Comparison of ENCODE assay signal across 21 cellular contexts in the genomic region with DNA sequence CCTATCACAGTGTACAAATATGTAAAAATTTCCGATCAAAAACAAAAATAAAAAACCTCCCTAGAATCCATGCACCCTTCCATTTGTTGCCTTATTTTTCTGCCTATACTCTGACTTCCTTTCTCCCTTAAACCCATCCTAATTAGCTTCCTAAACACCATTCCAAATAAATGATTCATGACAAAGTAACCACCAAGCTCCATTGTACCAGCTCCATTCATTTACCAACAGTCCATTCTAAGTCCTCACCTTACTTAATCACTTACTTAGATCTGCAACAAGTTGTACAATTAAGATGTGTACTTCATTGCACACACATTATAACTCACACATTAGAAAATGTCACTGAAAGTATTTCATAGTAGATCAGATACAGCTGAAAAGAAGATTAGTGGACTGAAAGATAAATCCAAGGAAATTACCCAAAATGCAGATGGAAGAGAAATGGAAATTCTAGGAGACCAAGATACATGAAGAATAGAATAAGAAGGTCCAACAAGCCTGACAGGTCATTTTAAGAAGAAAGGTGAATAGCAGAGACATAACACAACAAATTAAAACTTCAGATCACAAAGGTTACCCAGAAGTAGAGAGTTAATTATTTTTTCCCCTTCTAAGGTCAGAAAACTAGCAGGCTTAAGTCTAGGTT.
DNase-seq lines count a peak whose midpoint lies in the region; ATAC-seq and TF ChIP-seq lines count a peak whose summit lies in the region.
"Had no signal": no experiment of that assay in that cellular context is flagged by ENCODE, and none has a peak within 500 bp of the region (broad histone marks: within the 10 kb centered on the region; RNA-seq: fewer than 3 reads in every experiment).

No MANE protein-coding gene starts in this region.

- no peak overlapping the region for H3K9ac ChIP-seq in SK-N-SH
- H3K9ac ChIP-seq: KMS-11 had no signal

- no peaks in the 10 kb centered on the region for H3K27me3 ChIP-seq in SK-N-SH (ENCODE audit: insufficient read depth)

- H3F3A ChIP-seq in SK-N-SH (replicated peaks; ENCODE audit: insufficient read depth) = peaks cover 3% of the 10 kb centered on the region

- no peaks in the 10 kb centered on the region for H4K20me1 ChIP-seq in SK-N-SH (ENCODE audit: insufficient read depth)

- ATAC-seq in SK-N-SH treated with all-trans-retinoic acid at 6 μM for 48 hours = no peak
- no peak for ATAC-seq in HG02852 (IDR thresholded peaks at IDR 0.05; ENCODE audit: unreplicated experiment)
- ATAC-seq: GM23338 had no signal

- no peak for TF ChIP-seq EP300 in SK-N-SH (IDR thresholded peaks at IDR 0.05; ENCODE audit: borderline replicate concordance in 1 of 2, low read depth in 1 of 2, low read length in 1 of 2)

- TF ChIP-seq RAD21 in SK-N-SH (IDR thresholded peaks at IDR 0.05; ENCODE audit: low read length) = no peak

- POLR2A ChIA-PET in SK-N-SH (lab: Yijun Ruan, JAX) = no interaction called here

- H3K27ac ChIP-seq in SK-N-SH (ENCODE audit: low read depth in 2 of 2, low read length in 1 of 2) = no peak overlapping the region
- H3K27ac ChIP-seq: 22Rv1, C4-2B, KMS-11 had no signal

- DNase-seq in SK-N-SH (no peak), SW480 (ENCODE audit: low spot score) (peak; percentile 1), epithelial cell of esophagus (ENCODE audit: low read depth) (peak; percentile 70), NAMALWA (ENCODE audit: low spot score) (no peak), superior temporal gyrus (ENCODE audit: extremely low spot score) (no peak), DMS 273 treated with DMSO at 0.1 percent for 48 hours (lab: John Stamatoyannopoulos, UW) (no peak)
- DNase-seq: AML-193, GF-D8, HCEC 1CT, NCI-H1417 treated with DMSO at 0.1 percent for 48 hours, NCI-H187 treated with DMSO at 0.1 percent for 48 hours, NCI-H2227 treated with DMSO at 0.1 percent for 48 hours, NCI-H510A treated with DMSO at 0.1 percent for 48 hours, NCI-H774, SIG-M5 had no signal

- H3K79me2 ChIP-seq in SK-N-SH (ENCODE audit: insufficient read depth) = no peaks in the 10 kb centered on the region; the same call in 1 of the 2 replicates

- no peak for TF ChIP-seq CTCF in SK-N-SH (IDR thresholded peaks at IDR 0.05)
- no peak for TF ChIP-seq CTCF in epithelial cell of esophagus (IDR thresholded peaks at IDR 0.05; ENCODE audit: insufficient read depth, low read depth, low read length, missing control alignments)

- peaks cover 12% of the 10 kb centered on the region; the same call in 1 of the 2 replicates for H3K9me3 ChIP-seq in SK-N-SH

- WGBS in SK-N-SH (ENCODE audit: low lambda C conversion rate) = 96% methylated on average over 1 of the region's 1 CpG

- H2AFZ ChIP-seq in SK-N-SH (ENCODE audit: low read depth) = no peak overlapping the region
- H2AFZ ChIP-seq: GM23338 had no signal

- no peaks in the 10 kb centered on the region for H3K4me1 ChIP-seq in SK-N-SH (ENCODE audit: control insufficient read depth in 1 of 2, insufficient read depth in 2 of 2, low read depth in 1 of 2, low read length in 1 of 2)

- no peak overlapping the region for H3K4me2 ChIP-seq in SK-N-SH
- H3K4me2 ChIP-seq: GM23338, KMS-11 had no signal

- CTCF ChIA-PET in SK-N-SH (lab: Yijun Ruan, JAX) = no interaction called here

- peaks cover 0 to 18% of the 10 kb centered on the region in 2 experiments for H3K36me3 ChIP-seq in SK-N-SH (replicated peaks in 1 of 2; ENCODE audit: control insufficient read depth in 1 of 2, insufficient read depth in 2 of 2, low read length in 1 of 2)

- no peaks in the 10 kb centered on the region for H3K9me2 ChIP-seq in SK-N-SH

- H3K4me3 ChIP-seq in SK-N-SH (ENCODE audit: low read depth in 2 of 2, low read length in 1 of 2) (no peak overlapping the region), epithelial cell of esophagus (ENCODE audit: low read length) (no peak overlapping the region)
- H3K4me3 ChIP-seq: GM23338 had no signal

TF ChIP-seq in SK-N-SH treated with all-trans-retinoic acid at 6 μM for 48 hours, 23 proteins besides CTCF, POLR2A, EP300 and RAD21:
- TF ChIP-seq, protein P1, sequence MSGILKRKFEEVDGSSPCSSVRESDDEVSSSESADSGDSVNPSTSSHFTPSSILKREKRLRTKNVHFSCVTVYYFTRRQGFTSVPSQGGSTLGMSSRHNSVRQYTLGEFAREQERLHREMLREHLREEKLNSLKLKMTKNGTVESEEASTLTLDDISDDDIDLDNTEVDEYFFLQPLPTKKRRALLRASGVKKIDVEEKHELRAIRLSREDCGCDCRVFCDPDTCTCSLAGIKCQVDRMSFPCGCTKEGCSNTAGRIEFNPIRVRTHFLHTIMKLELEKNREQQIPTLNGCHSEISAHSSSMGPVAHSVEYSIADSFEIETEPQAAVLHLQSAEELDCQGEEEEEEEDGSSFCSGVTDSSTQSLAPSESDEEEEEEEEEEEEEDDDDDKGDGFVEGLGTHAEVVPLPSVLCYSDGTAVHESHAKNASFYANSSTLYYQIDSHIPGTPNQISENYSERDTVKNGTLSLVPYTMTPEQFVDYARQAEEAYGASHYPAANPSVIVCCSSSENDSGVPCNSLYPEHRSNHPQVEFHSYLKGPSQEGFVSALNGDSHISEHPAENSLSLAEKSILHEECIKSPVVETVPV (CRISPR knock-in tag; IDR thresholded peaks at IDR 0.05) = no peak
- no peak for TF ChIP-seq CSDC2 (CRISPR knock-in tag; IDR thresholded peaks at IDR 0.05)
- TF ChIP-seq RARB (CRISPR knock-in tag; IDR thresholded peaks at IDR 0.05) = no peak
- peak; percentile 91 for TF ChIP-seq ZFP30 (CRISPR knock-in tag; IDR thresholded peaks at IDR 0.05)
- TF ChIP-seq ZNF565 (CRISPR knock-in tag; conservative IDR thresholded peaks at IDR 0.05; ENCODE audit: low read depth) = no peak
- no peak for TF ChIP-seq GLIS3 (CRISPR knock-in tag; IDR thresholded peaks at IDR 0.05)
- no peak for TF ChIP-seq OSR1 (CRISPR knock-in tag; IDR thresholded peaks at IDR 0.05)

TF ChIP-seq in SK-N-SH, 30 proteins besides CTCF, POLR2A, EP300 and RAD21 (continues in another document):
- TF ChIP-seq YY1 (IDR thresholded peaks at IDR 0.05; ENCODE audit: low read depth) (no peak), SIN3A (IDR thresholded peaks at IDR 0.05; ENCODE audit: borderline replicate concordance, low read depth, low read length) (no peak), FOXJ3 (CRISPR knock-in tag; IDR thresholded peaks at IDR 0.05) (no peak), NFIC (IDR thresholded peaks at IDR 0.05; ENCODE audit: borderline replicate concordance) (no peak), JUND (IDR thresholded peaks at IDR 0.05) (no peak), GATA2 (CRISPR knock-in tag; IDR thresholded peaks at IDR 0.05) (no peak), SMC3 (IDR thresholded peaks at IDR 0.05; ENCODE audit: low read depth, low read length) (no peak), TCF12 (IDR thresholded peaks at IDR 0.05) (no peak), FOXM1 (IDR thresholded peaks at IDR 0.05; ENCODE audit: low read depth) (no peak), ELF1 (IDR thresholded peaks at IDR 0.05) (no peak), TEAD4 (IDR thresholded peaks at IDR 0.05; ENCODE audit: borderline replicate concordance, insufficient read depth) (no peak), CHD2 (IDR thresholded peaks at IDR 0.05; ENCODE audit: low read length, partially characterized antibody) (no peak), MEF2A (IDR thresholded peaks at IDR 0.05; ENCODE audit: borderline replicate concordance, low read depth) (no peak), FOSL2 (IDR thresholded peaks at IDR 0.05; ENCODE audit: borderline replicate concordance, low read depth) (no peak), POLR2AphosphoS5 (IDR thresholded peaks at IDR 0.05; ENCODE audit: low read depth, low read length) (no peak)
- TF ChIP-seq, protein P2, sequence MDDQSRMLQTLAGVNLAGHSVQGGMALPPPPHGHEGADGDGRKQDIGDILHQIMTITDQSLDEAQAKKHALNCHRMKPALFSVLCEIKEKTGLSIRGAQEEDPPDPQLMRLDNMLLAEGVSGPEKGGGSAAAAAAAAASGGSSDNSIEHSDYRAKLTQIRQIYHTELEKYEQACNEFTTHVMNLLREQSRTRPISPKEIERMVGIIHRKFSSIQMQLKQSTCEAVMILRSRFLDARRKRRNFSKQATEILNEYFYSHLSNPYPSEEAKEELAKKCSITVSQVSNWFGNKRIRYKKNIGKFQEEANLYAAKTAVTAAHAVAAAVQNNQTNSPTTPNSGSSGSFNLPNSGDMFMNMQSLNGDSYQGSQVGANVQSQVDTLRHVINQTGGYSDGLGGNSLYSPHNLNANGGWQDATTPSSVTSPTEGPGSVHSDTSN (IDR thresholded peaks at IDR 0.05) = no peak
- TF ChIP-seq, protein P3, sequence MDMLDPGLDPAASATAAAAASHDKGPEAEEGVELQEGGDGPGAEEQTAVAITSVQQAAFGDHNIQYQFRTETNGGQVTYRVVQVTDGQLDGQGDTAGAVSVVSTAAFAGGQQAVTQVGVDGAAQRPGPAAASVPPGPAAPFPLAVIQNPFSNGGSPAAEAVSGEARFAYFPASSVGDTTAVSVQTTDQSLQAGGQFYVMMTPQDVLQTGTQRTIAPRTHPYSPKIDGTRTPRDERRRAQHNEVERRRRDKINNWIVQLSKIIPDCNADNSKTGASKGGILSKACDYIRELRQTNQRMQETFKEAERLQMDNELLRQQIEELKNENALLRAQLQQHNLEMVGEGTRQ (IDR thresholded peaks at IDR 0.05; ENCODE audit: borderline replicate concordance, low read depth, low read length) = no peak
- TF ChIP-seq, protein P4, sequence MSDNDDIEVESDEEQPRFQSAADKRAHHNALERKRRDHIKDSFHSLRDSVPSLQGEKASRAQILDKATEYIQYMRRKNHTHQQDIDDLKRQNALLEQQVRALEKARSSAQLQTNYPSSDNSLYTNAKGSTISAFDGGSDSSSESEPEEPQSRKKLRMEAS (IDR thresholded peaks at IDR 0.05; ENCODE audit: low read depth) = no peak
- TF ChIP-seq, protein P5, sequence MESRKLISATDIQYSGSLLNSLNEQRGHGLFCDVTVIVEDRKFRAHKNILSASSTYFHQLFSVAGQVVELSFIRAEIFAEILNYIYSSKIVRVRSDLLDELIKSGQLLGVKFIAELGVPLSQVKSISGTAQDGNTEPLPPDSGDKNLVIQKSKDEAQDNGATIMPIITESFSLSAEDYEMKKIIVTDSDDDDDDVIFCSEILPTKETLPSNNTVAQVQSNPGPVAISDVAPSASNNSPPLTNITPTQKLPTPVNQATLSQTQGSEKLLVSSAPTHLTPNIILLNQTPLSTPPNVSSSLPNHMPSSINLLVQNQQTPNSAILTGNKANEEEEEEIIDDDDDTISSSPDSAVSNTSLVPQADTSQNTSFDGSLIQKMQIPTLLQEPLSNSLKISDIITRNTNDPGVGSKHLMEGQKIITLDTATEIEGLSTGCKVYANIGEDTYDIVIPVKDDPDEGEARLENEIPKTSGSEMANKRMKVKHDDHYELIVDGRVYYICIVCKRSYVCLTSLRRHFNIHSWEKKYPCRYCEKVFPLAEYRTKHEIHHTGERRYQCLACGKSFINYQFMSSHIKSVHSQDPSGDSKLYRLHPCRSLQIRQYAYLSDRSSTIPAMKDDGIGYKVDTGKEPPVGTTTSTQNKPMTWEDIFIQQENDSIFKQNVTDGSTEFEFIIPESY (IDR thresholded peaks at IDR 0.05; ENCODE audit: borderline replicate concordance, low read depth) = no peak

Comparison
In these comparisons a context has a peak if more than half of its experiments do, and no peak if none do; other contexts are left out.
1. DNase-seq: peak in SW480 (single experiment) and epithelial cell of esophagus (single experiment); none in SK-N-SH (single experiment), NAMALWA (single experiment), superior temporal gyrus (single experiment) and DMS 273 treated with DMSO at 0.1 percent for 48 hours (single experiment).